ENCODE assay signal across 8 cellular contexts in the genomic region with DNA sequence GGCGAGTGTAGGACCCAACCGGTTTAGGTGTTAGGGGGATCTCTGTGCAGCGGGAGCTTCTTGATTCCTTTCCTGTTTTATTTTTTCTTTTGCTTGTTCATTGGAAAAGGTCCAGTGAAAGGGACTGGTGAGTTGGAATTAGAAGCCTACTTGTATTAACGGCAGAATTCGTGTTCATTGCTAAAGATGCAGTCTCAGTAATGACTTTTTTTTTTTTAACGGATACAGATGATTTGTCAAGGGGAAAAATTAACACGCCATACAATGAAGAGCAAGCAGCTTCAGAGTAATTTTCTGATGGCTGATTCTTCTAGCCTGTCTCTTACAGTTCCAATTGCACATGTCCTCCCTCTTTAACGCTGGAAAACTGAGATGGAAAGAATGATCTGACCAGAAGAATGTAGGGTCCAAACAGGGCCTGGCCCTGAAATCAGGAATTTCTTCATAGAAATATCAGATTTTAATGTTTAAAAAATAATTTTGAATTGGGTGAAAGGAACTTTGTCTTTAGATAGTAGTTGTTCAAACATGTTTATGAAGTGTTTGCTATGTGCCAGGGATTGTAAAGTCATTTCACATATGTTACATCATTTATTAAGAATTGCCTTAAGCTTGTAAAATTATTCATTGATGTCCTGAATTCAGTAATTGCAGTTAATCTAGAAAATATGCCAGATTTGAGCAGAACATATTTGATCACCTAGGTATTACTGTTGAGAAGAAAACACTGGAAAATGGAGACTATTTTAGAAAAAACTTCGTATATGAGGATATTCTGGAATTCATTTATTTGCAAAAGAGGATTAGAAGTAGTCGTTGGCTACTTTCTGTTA. TPM values are rescaled to one million over a fixed set of nuclear protein-coding genes. Genes with fewer than 3 reads are reported as not detected.
DNase-seq lines count a peak whose midpoint lies in the region; ATAC-seq lines count a peak whose summit lies in the region.

No MANE protein-coding gene starts in this region.

- H3K4me1 Mint-ChIP-seq in central memory CD8-positive, alpha-beta T cell, result peaks cover 38% of the 10 kb centered on the region
- peaks cover 29% of the 10 kb centered on the region for H3K4me1 Mint-ChIP-seq in memory B cell

- H3K4me3 Mint-ChIP-seq in central memory CD8-positive, alpha-beta T cell, result peak overlapping the region; percentile 94
- H3K4me3 Mint-ChIP-seq in memory B cell, result peak overlapping the region; percentile 94

- ATAC-seq in central memory CD8-positive, alpha-beta T cell (replicated peaks; ENCODE audit: extremely low read depth, poor library complexity, severe bottlenecking), result no peak
- ATAC-seq in memory B cell (ENCODE audit: low read depth) (no peak), GM19324 (IDR thresholded peaks at IDR 0.05; ENCODE audit: low FRiP score, unreplicated experiment) (no peak)

- H3K4me3 ChIP-seq in GM08714 (ENCODE audit: low read length) (peak overlapping the region; percentile 98), urinary bladder (ENCODE audit: low read depth, low read length) (peak overlapping the region; percentile 80)

- WGBS in urinary bladder, result 3% methylated on average over 10 of the region's 10 CpGs

- peak overlapping the region; percentile 94 for H3K27ac ChIP-seq in urinary bladder (ENCODE audit: low read depth)

- peak overlapping the region; percentile 93 for H3K27ac Mint-ChIP-seq in central memory CD8-positive, alpha-beta T cell (ENCODE audit: low read depth)
- H3K27ac Mint-ChIP-seq in memory B cell, result peak overlapping the region; percentile 97

- H3K27me3 Mint-ChIP-seq in central memory CD8-positive, alpha-beta T cell, result no peaks in the 10 kb centered on the region
- no peaks in the 10 kb centered on the region for H3K27me3 Mint-ChIP-seq in memory B cell

- no peaks in the 10 kb centered on the region for H3K36me3 ChIP-seq in urinary bladder (ENCODE audit: insufficient read depth)

- peaks cover 20% of the 10 kb centered on the region for H3K36me3 Mint-ChIP-seq in central memory CD8-positive, alpha-beta T cell (ENCODE audit: insufficient read depth)
- no peaks in the 10 kb centered on the region for H3K36me3 Mint-ChIP-seq in memory B cell

- DNase-seq in NCI-H526 (lab: John Stamatoyannopoulos, UW) (peak; percentile 18 to 35), memory B cell (ENCODE audit: low spot score in 2 of 2) (no peak)
- no peak for DNase-seq in central memory CD8-positive, alpha-beta T cell (ENCODE audit: low spot score in 2 of 2)
- DNase-seq in NK-92 treated with Interleukin-12 subunit alpha and Interleukin-12 subunit beta, amount 100 ng/mL, for 24 hours (lab: John Stamatoyannopoulos, UW), result no peak
- no peak for DNase-seq in stimulated activated CD4-positive, alpha-beta T cell treated with anti-CD3 and anti-CD28 coated beads, Interleukin-1b, Interleukin-23, amount 100 ng/mL, for 48 hours

- H3K9me3 Mint-ChIP-seq in central memory CD8-positive, alpha-beta T cell, result no peaks in the 10 kb centered on the region
- H3K9me3 Mint-ChIP-seq in memory B cell, result no peaks in the 10 kb centered on the region

- H3K4me1 ChIP-seq in urinary bladder (ENCODE audit: insufficient read depth), result no peaks in the 10 kb centered on the region

RNA-seq across cellular contexts. Expression of gene MAPK6, which starts 1.4 kb away (rescaled TPM):
- 50.8 TPM for total RNA-seq in urinary bladder
- polyA plus RNA-seq in urinary bladder, result 16.2 TPM

RNA-seq across cellular contexts. Expression of gene LEO1, which starts 48.9 kb away (rescaled TPM):
- 25.5 TPM for total RNA-seq in urinary bladder
- 12.7 TPM for polyA plus RNA-seq in urinary bladder

Comparison
In these comparisons a context has a peak if more than half of its experiments do, and no peak if none do; other contexts are left out.
1. DNase-seq: peak in NCI-H526 (2 of 2); none in central memory CD8-positive, alpha-beta T cell (0 of 2), memory B cell (0 of 2), NK-92 treated with Interleukin-12 subunit alpha and Interleukin-12 subunit beta, amount 100 ng/mL, for 24 hours (single experiment) and stimulated activated CD4-positive, alpha-beta T cell treated with anti-CD3 and anti-CD28 coated beads, Interleukin-1b, Interleukin-23, amount 100 ng/mL, for 48 hours (single experiment).